In the genomic region with DNA sequence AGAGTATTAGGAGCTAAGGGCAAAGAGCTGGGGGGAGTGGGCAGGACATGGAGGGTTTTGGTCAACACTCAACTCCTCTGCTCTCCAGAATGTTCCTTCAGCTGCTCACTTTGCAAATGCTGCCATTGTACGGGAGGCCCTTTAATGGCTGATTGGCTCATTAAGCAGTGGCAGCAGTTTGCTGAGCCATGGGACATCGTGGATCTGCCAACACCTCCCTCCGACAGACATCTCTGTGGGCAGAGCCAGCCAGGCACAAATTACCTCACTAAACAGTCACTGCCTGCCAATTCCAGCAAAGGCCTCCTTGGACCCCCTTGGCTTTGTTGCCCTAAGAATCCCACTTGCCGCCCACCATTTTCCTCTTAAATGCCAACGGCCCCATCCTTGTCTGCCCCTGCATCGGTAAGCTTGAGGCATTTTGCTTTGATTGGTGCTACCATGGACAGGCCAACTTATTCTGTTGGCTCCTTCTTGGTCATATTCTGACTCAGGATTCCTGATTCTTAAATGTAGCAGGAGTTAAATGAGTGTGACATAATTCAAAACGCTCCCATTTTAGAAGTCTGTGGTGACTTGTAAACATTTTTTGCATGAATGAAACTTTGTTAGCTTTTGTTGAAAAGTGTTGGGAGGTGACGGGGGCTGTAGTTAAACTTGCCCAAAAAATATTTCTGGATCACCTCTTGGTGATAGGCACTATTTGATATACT, we compare ENCODE assay signal across 1 cellular context.
TF ChIP-seq lines count a peak whose summit lies in the region.

No MANE protein-coding gene starts in this region.

TF ChIP-seq in GM23338, 12 proteins besides CTCF, POLR2A, EP300 and RAD21 (continued from another document):
- TF ChIP-seq ZNF462 (CRISPR knock-in tag; IDR thresholded peaks at IDR 0.05) = no peak
- TF ChIP-seq CREB1 (CRISPR knock-in tag; IDR thresholded peaks at IDR 0.05; ENCODE audit: low read depth) = no peak
- no peak for TF ChIP-seq EZH2 (IDR thresholded peaks at IDR 0.05; ENCODE audit: low read depth, unreplicated experiment)
- TF ChIP-seq STAT1 (IDR thresholded peaks at IDR 0.05; ENCODE audit: unreplicated experiment) = no peak
- TF ChIP-seq, protein P1, sequence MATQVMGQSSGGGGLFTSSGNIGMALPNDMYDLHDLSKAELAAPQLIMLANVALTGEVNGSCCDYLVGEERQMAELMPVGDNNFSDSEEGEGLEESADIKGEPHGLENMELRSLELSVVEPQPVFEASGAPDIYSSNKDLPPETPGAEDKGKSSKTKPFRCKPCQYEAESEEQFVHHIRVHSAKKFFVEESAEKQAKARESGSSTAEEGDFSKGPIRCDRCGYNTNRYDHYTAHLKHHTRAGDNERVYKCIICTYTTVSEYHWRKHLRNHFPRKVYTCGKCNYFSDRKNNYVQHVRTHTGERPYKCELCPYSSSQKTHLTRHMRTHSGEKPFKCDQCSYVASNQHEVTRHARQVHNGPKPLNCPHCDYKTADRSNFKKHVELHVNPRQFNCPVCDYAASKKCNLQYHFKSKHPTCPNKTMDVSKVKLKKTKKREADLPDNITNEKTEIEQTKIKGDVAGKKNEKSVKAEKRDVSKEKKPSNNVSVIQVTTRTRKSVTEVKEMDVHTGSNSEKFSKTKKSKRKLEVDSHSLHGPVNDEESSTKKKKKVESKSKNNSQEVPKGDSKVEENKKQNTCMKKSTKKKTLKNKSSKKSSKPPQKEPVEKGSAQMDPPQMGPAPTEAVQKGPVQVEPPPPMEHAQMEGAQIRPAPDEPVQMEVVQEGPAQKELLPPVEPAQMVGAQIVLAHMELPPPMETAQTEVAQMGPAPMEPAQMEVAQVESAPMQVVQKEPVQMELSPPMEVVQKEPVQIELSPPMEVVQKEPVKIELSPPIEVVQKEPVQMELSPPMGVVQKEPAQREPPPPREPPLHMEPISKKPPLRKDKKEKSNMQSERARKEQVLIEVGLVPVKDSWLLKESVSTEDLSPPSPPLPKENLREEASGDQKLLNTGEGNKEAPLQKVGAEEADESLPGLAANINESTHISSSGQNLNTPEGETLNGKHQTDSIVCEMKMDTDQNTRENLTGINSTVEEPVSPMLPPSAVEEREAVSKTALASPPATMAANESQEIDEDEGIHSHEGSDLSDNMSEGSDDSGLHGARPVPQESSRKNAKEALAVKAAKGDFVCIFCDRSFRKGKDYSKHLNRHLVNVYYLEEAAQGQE (IDR thresholded peaks at IDR 0.05; ENCODE audit: unreplicated experiment) = no peak
- no peak for TF ChIP-seq ZNF114 (CRISPR knock-in tag; IDR thresholded peaks at IDR 0.05)
